18 cellular contexts compared by ENCODE assay signal in genomic region chr3:77149382-77149781, GRCh38.
"Had no signal": no experiment of that assay in that cellular context is flagged by ENCODE, and none has a peak within 500 bp of the region (broad histone marks: within the 10 kb centered on the region; RNA-seq: fewer than 3 reads in every experiment).

No MANE protein-coding gene starts in this region.

- H3K9me3 ChIP-seq: colonic mucosa, heart left ventricle, neutrophil had no signal

- H3K27me3 ChIP-seq: colonic mucosa, heart left ventricle, neutrophil had no signal

- H3K27ac ChIP-seq: colonic mucosa, heart left ventricle, neutrophil had no signal

- H3K27ac Mint-ChIP-seq: endodermal cell, naive B cell, nephron progenitor cell had no signal

- H3K36me3 Mint-ChIP-seq: naive B cell had no signal

- H3K4me3 Mint-ChIP-seq: endodermal cell, naive B cell, nephron progenitor cell had no signal

- H3K4me1 ChIP-seq: colonic mucosa, heart left ventricle had no signal

- ATAC-seq: heart left ventricle, left colon, right cardiac atrium had no signal

- DNase-seq: colonic mucosa; dermis blood vessel endothelial cell; effector CD4-positive, alpha-beta T cell; endodermal cell; foreskin melanocyte; heart left ventricle; hippocampal formation; left colon; mesendoderm; naive B cell; nephron progenitor cell; posterior cingulate gyrus; right cardiac atrium; stimulated activated CD4-positive, alpha-beta T cell treated with anti-CD3 and anti-CD28 coated beads, Interleukin-2, amount 100 ng/mL, for 48 hours; stimulated activated naive CD4-positive, alpha-beta T cell treated with Interleukin-2 at 50 U/mL for 16 hours; trophoblast cell had no signal

- H3K36me3 ChIP-seq: colonic mucosa, heart left ventricle, neutrophil had no signal

- H3K4me1 Mint-ChIP-seq: naive B cell, nephron progenitor cell had no signal

- H3K27me3 Mint-ChIP-seq: naive B cell had no signal

- H3K4me3 ChIP-seq: colonic mucosa, heart left ventricle, smooth muscle cell had no signal

- H3K9me3 Mint-ChIP-seq: endodermal cell, nephron progenitor cell had no signal
